Comparison of ENCODE assay signal across 8 cellular contexts in genomic region chr22:41128606-41129005, GRCh38.
"Had no signal": no experiment of that assay in that cellular context is flagged by ENCODE, and none has a peak within 500 bp of the region (broad histone marks: within the 10 kb centered on the region; RNA-seq: fewer than 3 reads in every experiment).

No MANE protein-coding gene starts in this region.

- DNase-seq: GM23248, GOT3, H7, H9, HCEC 1CT, HFFc6 had no signal

- H3K4me1 ChIP-seq: HAP-1 had no signal

- H3K4me3 ChIP-seq: GM23248, GM23338, HAP-1 had no signal

- H3K9ac ChIP-seq: GM23248 had no signal

- H3K27ac ChIP-seq: GM23248 had no signal

- H2AFZ ChIP-seq: GM23248, GM23338 had no signal

- H3K9me3 ChIP-seq: HAP-1 had no signal

- H3K4me2 ChIP-seq: GM23338 had no signal
